ENCODE assay signal across 15 cellular contexts in the genomic region with DNA sequence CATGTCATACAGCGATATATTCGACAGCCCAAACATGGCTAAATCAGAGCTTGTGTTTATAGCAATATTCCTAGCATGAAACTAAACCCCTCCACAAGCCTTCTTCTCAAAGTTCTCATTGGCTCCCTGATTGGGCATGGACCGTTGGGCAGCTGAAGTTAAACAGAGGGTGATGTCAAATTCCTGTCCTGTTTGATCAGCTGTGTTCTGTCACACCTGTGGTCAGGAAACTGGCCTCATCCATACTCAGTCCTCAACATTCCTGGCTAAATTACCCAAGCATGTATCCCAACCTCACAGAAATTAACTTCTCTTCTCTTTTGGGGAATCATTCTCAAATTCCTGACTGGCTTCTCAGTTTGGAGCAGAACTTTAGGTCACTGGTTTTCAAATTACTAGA.
"Had no signal": no experiment of that assay in that cellular context is flagged by ENCODE, and none has a peak within 500 bp of the region (broad histone marks: within the 10 kb centered on the region; RNA-seq: fewer than 3 reads in every experiment).

No MANE protein-coding gene starts in this region.

- H3K27ac Mint-ChIP-seq: activated naive CD4-positive, alpha-beta T cell treated with anti-CD3 and anti-CD28 coated beads, Interleukin-2, amount 50 U/mL, for 72 hours; effector memory CD8-positive, alpha-beta T cell; naive thymus-derived CD8-positive, alpha-beta T cell; T-helper 1 cell treated with Interleukin-12 subunit alpha and Interleukin-12 subunit beta and Interleukin-4 antibody, amounts not matched to agents 30 μg/mL and 1 μg/mL, for 36 hours had no signal

- DNase-seq: activated CD4-positive, alpha-beta T cell treated with anti-CD3 and anti-CD28 coated beads, Interleukin-2, amount 50 U/mL, for 4 hours; activated CD4-positive, CD25-positive, alpha-beta regulatory T cell treated with anti-CD3 and anti-CD28 coated beads, Interleukin-2, amount 50 U/mL, for 72 hours; activated gamma-delta T cell; dermis blood vessel endothelial cell; effector memory CD8-positive, alpha-beta T cell; foreskin fibroblast; left ventricle myocardium inferior; naive thymus-derived CD8-positive, alpha-beta T cell; pancreas; stimulated activated CD4-positive, alpha-beta T cell treated with anti-CD3 and anti-CD28 coated beads, Interleukin-4, amount 100 ng/mL, for 1 hour; stomach; trophoblast cell had no signal

- ATAC-seq: activated naive CD4-positive, alpha-beta T cell treated with anti-CD3 and anti-CD28 coated beads, Interleukin-2, amount 50 U/mL, for 72 hours; effector memory CD8-positive, alpha-beta T cell; naive thymus-derived CD8-positive, alpha-beta T cell; sciatic nerve had no signal

- H3K4me3 Mint-ChIP-seq: effector memory CD8-positive, alpha-beta T cell; naive thymus-derived CD8-positive, alpha-beta T cell; T-helper 1 cell treated with Interleukin-12 subunit alpha and Interleukin-12 subunit beta and Interleukin-4 antibody, amounts not matched to agents 30 μg/mL and 1 μg/mL, for 36 hours had no signal

- H3K9me3 Mint-ChIP-seq: T-helper 1 cell treated with Interleukin-12 subunit alpha and Interleukin-12 subunit beta and Interleukin-4 antibody, amounts not matched to agents 30 μg/mL and 1 μg/mL, for 36 hours had no signal

- H3K36me3 Mint-ChIP-seq: activated naive CD4-positive, alpha-beta T cell treated with anti-CD3 and anti-CD28 coated beads, Interleukin-2, amount 50 U/mL, for 72 hours had no signal

- H3K27me3 Mint-ChIP-seq: effector memory CD8-positive, alpha-beta T cell had no signal

- H3K4me1 Mint-ChIP-seq: naive thymus-derived CD8-positive, alpha-beta T cell had no signal
